ENCODE assay signal across 8 cellular contexts in genomic region chr22:32870474-32870873, GRCh38.
"Had no signal": no experiment of that assay in that cellular context is flagged by ENCODE, and none has a peak within 500 bp of the region (broad histone marks: within the 10 kb centered on the region; RNA-seq: fewer than 3 reads in every experiment).

No MANE protein-coding gene starts in this region.

- H3K4me3 ChIP-seq: GM12878 had no signal

- FAIRE-seq: G401.6, GM12878, GM12891, GM12892, GM18507, GM19239 had no signal

- ATAC-seq: GM12878 had no signal

- DNase-seq: GDM1, GF-D8 had no signal
